Comparison of ENCODE assay signal across 23 cellular contexts in the genomic region with DNA sequence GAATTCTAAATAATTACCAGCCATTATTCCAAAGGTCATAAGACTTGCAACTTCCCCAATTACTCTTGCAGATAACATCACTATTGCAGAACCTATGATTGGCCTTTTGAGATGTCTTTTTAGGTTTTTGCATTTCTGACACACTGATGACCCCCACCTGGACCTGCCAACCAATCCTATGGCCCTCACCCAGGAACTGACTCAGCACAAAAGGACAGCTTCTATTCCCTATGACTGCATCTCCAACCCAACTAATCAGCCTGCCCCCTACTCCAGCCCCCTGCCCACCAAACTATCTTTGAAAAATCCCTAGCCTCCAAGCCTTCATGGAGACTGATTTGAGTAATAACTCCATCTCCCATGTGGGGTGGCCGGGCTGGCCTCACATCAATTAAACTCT.
A peak's percentile ranks its signal among the peaks of the same experiment; 100 is the strongest.
DNase-seq lines count a peak whose midpoint lies in the region; TF ChIP-seq lines count a peak whose summit lies in the region.
"Had no signal": no experiment of that assay in that cellular context is flagged by ENCODE, and none has a peak within 500 bp of the region (broad histone marks: within the 10 kb centered on the region; RNA-seq: fewer than 3 reads in every experiment).

No MANE protein-coding gene starts in this region.

- TF ChIP-seq CTCF in H9 (conservative IDR thresholded peaks at IDR 0.05) (no peak), vagina (IDR thresholded peaks at IDR 0.05) (no peak)

- no peak overlapping the region for H3K56ac ChIP-seq in H9 (ENCODE audit: insufficient read length, low read depth, low read length)

- H3K9me3 Mint-ChIP-seq in H9 (no peaks in the 10 kb centered on the region; a peak in 2 of 5 replicates), immature natural killer cell (no peaks in the 10 kb centered on the region)

- no CpG with 5 or more reads among the region's 1 CpG for WGBS in H9 (ENCODE audit: extremely low coverage, insufficient read length, low lambda C conversion rate)

- H2BK120ac ChIP-seq in H9 (ENCODE audit: low read depth, low read length, poor library complexity, severe bottlenecking), result no peak overlapping the region

- no peak overlapping the region for H3K14ac ChIP-seq in H9 (ENCODE audit: insufficient read depth, low read length)

- no peak overlapping the region for H3T11ph ChIP-seq in H9 (ENCODE audit: low read length)

- H3K27me3 ChIP-seq in H9 (ENCODE audit: insufficient read depth, low read length) (no peaks in the 10 kb centered on the region), vagina (no peaks in the 10 kb centered on the region)

- no peak overlapping the region for H2BK15ac ChIP-seq in H9 (ENCODE audit: low read depth, low read length)

- intact Hi-C loops in vagina (cut with DNase I), result no loop called here

- H2BK12ac ChIP-seq in H9 (ENCODE audit: insufficient read length, low read depth, low read length), result no peak overlapping the region

- H3K27ac ChIP-seq in H9 (ENCODE audit: insufficient read length, low read depth, low read length) (no peak overlapping the region), vagina (no peak overlapping the region)
- H3K27ac ChIP-seq: 22Rv1, C4-2B had no signal

- no peaks in the 10 kb centered on the region for H3K79me2 ChIP-seq in H9 (ENCODE audit: insufficient read depth, low read length)

- H3K4me1 ChIP-seq in H9 (ENCODE audit: insufficient read depth, low read length) (peaks cover 3% of the 10 kb centered on the region; the same call in 1 of the 2 replicates), vagina (peaks cover 24% of the 10 kb centered on the region)

- H3K36me3 Mint-ChIP-seq in H9 (ENCODE audit: insufficient read depth in 1 of 3, low read depth in 3 of 3), result no peaks in the 10 kb centered on the region
- H3K36me3 Mint-ChIP-seq in immature natural killer cell, result no peaks in the 10 kb centered on the region

- no peaks in the 10 kb centered on the region for H4K20me1 ChIP-seq in H9 (ENCODE audit: control insufficient read depth, insufficient read depth, insufficient read length)

- DNase-seq in NOMO-1 treated with DMSO at 0.1 percent for 48 hours (lab: John Stamatoyannopoulos, UW; ENCODE audit: unreplicated experiment) (peak; percentile 19), NOMO-1 treated with dmso at 0.1 percent for 144 hours (lab: John Stamatoyannopoulos, UW; ENCODE audit: unreplicated experiment) (no peak), H9 (peak; percentile 4), mesenteric fat pad (ENCODE audit: low spot score) (peak; percentile 28), vagina (ENCODE audit: extremely low spot score in 2 of 2) (peak; percentile 40 to 44), GM19240 (ENCODE audit: insufficient read length, low spot score) (no peak), immature natural killer cell (no peak), NCI-H187 treated with DMSO at 0.1 percent for 48 hours (lab: John Stamatoyannopoulos, UW) (no peak)
- DNase-seq: DMS53; GDM1; KBM-7; MM.1S; NCI-H1048; NCI-H1436; NCI-H2029; NCI-H2227 treated with DMSO at 0.1 percent for 48 hours; NCI-H510A treated with DMSO at 0.1 percent for 48 hours; NCI-H774; NK-92 treated with Interleukin-12 subunit alpha and Interleukin-12 subunit beta, amount 100 ng/mL, for 24 hours; PC-3; Right ventricle myocardium superior had no signal

- H3K4me3 ChIP-seq in vagina, result no peak overlapping the region

- no peaks in the 10 kb centered on the region for H3K23me2 ChIP-seq in H9 (ENCODE audit: insufficient read length, low read depth, low read length, poor library complexity, severe bottlenecking)

- H3K18ac ChIP-seq in H9 (ENCODE audit: insufficient read length, low read depth, low read length), result no peak overlapping the region

- H3K36me3 ChIP-seq in vagina, result no peaks in the 10 kb centered on the region

- no peak for TF ChIP-seq POLR2A in vagina (IDR thresholded peaks at IDR 0.05)

- H4K5ac ChIP-seq in H9 (ENCODE audit: insufficient read length, low read depth, low read length), result no peak overlapping the region

- H3K4me3 Mint-ChIP-seq in H9, result no peak overlapping the region
- no peak overlapping the region for H3K4me3 Mint-ChIP-seq in immature natural killer cell

- H3K4ac ChIP-seq in H9 (ENCODE audit: low read depth, low read length), result no peak overlapping the region

- no peak overlapping the region for H3K23ac ChIP-seq in H9 (ENCODE audit: insufficient read length, low read depth, low read length)

- H2BK5ac ChIP-seq in H9 (ENCODE audit: insufficient read length, low read length), result no peak overlapping the region

- no peak overlapping the region for H4K8ac ChIP-seq in H9 (replicated peaks; ENCODE audit: insufficient read length, low read depth, low read length)

- no peak overlapping the region for H3K4me2 ChIP-seq in H9 (ENCODE audit: insufficient read depth, insufficient read length, low read length)

- H3K27ac Mint-ChIP-seq in H9 (no peak overlapping the region), immature natural killer cell (no peak overlapping the region)

- no peaks in the 10 kb centered on the region for H3K79me1 ChIP-seq in H9 (ENCODE audit: insufficient read depth, low read depth, low read length, poor library complexity, severe bottlenecking)

- H3K4me1 Mint-ChIP-seq in H9 (peaks cover 50 to 56% of the 10 kb centered on the region in 2 experiments), immature natural killer cell (peaks cover 11 to 13% of the 10 kb centered on the region in 2 donors)

- no peak overlapping the region for H2AFZ ChIP-seq in H9 (ENCODE audit: low read length)

- H2AK5ac ChIP-seq in H9 (ENCODE audit: insufficient read length, low read length), result no peak overlapping the region

- H3K9ac ChIP-seq in H9 (ENCODE audit: extremely low read depth, insufficient read length, low read length), result no peak overlapping the region

- no peak overlapping the region for H2BK20ac ChIP-seq in H9 (ENCODE audit: low read depth, low read length, poor library complexity, severe bottlenecking)

- no peaks in the 10 kb centered on the region for H3K9me3 ChIP-seq in H9 (ENCODE audit: control insufficient read depth, low read depth, low read length)
- no peaks in the 10 kb centered on the region for H3K9me3 ChIP-seq in vagina

- H4K91ac ChIP-seq in H9 (ENCODE audit: insufficient read length, low read depth, low read length), result no peak overlapping the region

- H3K27me3 Mint-ChIP-seq in H9 (ENCODE audit: low read depth) (peaks cover 8% of the 10 kb centered on the region), immature natural killer cell (ENCODE audit: low read depth in 3 of 3) (peaks cover 2 to 22% (median 4%) of the 10 kb centered on the region in 3 donors)

Comparison
In these comparisons a context has a peak if more than half of its experiments do, and no peak if none do; other contexts are left out.
1. DNase-seq: peak in NOMO-1 treated with DMSO at 0.1 percent for 48 hours (single experiment), H9 (single experiment), mesenteric fat pad (single experiment) and vagina (2 of 2); none in NOMO-1 treated with dmso at 0.1 percent for 144 hours (single experiment), GM19240 (single experiment), immature natural killer cell (0 of 3) and NCI-H187 treated with DMSO at 0.1 percent for 48 hours (single experiment).